In the genomic region with DNA sequence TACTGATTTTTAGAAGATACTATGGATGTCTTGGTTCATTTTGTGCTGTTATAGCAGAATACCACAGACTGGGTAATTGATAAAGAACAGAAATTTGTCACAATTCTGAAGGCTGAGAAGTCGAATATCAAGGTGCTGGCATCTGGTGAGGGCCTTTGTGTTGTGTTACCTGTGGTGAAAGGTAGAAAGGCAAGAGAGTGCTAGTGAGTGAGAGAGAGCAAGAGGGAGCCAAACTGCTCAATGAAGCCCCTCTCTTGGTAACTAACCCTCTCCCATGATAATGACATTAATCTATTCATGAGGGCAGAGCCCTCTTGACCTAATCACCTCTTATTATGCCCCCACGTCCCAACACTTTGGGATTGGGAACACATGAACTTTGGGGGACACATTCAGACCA, we compare ENCODE assay signal across 23 cellular contexts. TPM values are rescaled to one million over a fixed set of nuclear protein-coding genes. Genes with fewer than 3 reads are reported as not detected.
DNase-seq lines count a peak whose midpoint lies in the region; ATAC-seq and TF ChIP-seq lines count a peak whose summit lies in the region.
"Had no signal": no experiment of that assay in that cellular context is flagged by ENCODE, and none has a peak within 500 bp of the region (broad histone marks: within the 10 kb centered on the region; RNA-seq: fewer than 3 reads in every experiment).

No MANE protein-coding gene starts in this region.

- H3K36me3 ChIP-seq in CD4-positive, alpha-beta memory T cell (ENCODE audit: insufficient read depth, low read length) = no peaks in the 10 kb centered on the region
- peaks cover 0 to 30% (median 9%) of the 10 kb centered on the region in 4 donors for H3K36me3 ChIP-seq in transverse colon

- WGBS in transverse colon (ENCODE audit: low coverage in 1 of 2), 2 donors = 92 to 100% methylated on average over 2 of the region's 2 CpGs

- H3K36me3 Mint-ChIP-seq in CD14-positive monocyte (peaks cover 67 to 77% of the 10 kb centered on the region in 2 donors), WTC11 (peaks cover 30% of the 10 kb centered on the region), memory B cell (peaks cover 38% of the 10 kb centered on the region)
- H3K36me3 Mint-ChIP-seq in CD4-positive, alpha-beta memory T cell = peaks cover 54 to 59% of the 10 kb centered on the region in 2 donors

- intact Hi-C loops in CD14-positive monocyte (cut with micrococcal nuclease) = no loop called here
- intact Hi-C loops in CD4-positive, alpha-beta memory T cell (cut with micrococcal nuclease) = no loop called here
- intact Hi-C loops in transverse colon (cut with DNase I; ENCODE audit: low total_unique reads) = no loop called here

- H3K4me1 Mint-ChIP-seq in CD14-positive monocyte (peaks cover 14% of the 10 kb centered on the region), WTC11 (peaks cover 24% of the 10 kb centered on the region), memory B cell (peaks cover 33% of the 10 kb centered on the region)
- H3K4me1 Mint-ChIP-seq in CD4-positive, alpha-beta memory T cell = peaks cover 18 to 36% (median 27%) of the 10 kb centered on the region in 4 donors

- POLR2A ChIA-PET in CD4-positive, alpha-beta memory T cell (lab: Charles Lee; ENCODE audit: partially characterized antibody) = no interaction called here
- POLR2A ChIA-PET in WTC11 (lab: Charles Lee) = no interaction called here

- H3K27ac ChIP-seq in CD4-positive, alpha-beta memory T cell (ENCODE audit: low read depth, low read length) = no peak overlapping the region
- no peak overlapping the region for H3K27ac ChIP-seq in transverse colon
- H3K27ac ChIP-seq: A549, SK-N-MC had no signal

- TF ChIP-seq POLR2A in transverse colon (IDR thresholded peaks at IDR 0.05) = no peak

- ATAC-seq in WTC11 = peak; percentile 65
- no peak for ATAC-seq in memory B cell (ENCODE audit: low read depth)
- ATAC-seq in GM21360 (IDR thresholded peaks at IDR 0.05; ENCODE audit: unreplicated experiment) = no peak
- no peak for ATAC-seq in activated CD4-positive, CD25-positive, alpha-beta regulatory T cell treated with anti-CD3 and anti-CD28 coated beads, Interleukin-2, amount 50 U/mL, for 24 hours
- ATAC-seq: A549, HepG2 had no signal

- H3K4me3 Mint-ChIP-seq in CD14-positive monocyte (no peak overlapping the region), WTC11 (no peak overlapping the region), memory B cell (no peak overlapping the region)
- no peak overlapping the region for H3K4me3 Mint-ChIP-seq in CD4-positive, alpha-beta memory T cell

- in situ Hi-C loops in transverse colon (cut with MboI; ENCODE audit: low pct_ligation_motif_present in 1 of 4, low pct_unique_long_range_greater_than_20kb in 1 of 4, low sequenced_read_pairs in 3 of 4) = no loop called here

- H3K9me3 ChIP-seq in CD4-positive, alpha-beta memory T cell (ENCODE audit: control insufficient read depth in 1 of 2, low read length in 2 of 2) = no peaks in the 10 kb centered on the region
- H3K9me3 ChIP-seq in transverse colon = no peaks in the 10 kb centered on the region
- H3K9me3 ChIP-seq: A549 had no signal

- H3K27me3 Mint-ChIP-seq in CD14-positive monocyte (ENCODE audit: low read depth in 3 of 3) (no peaks in the 10 kb centered on the region), WTC11 (ENCODE audit: low read depth) (no peaks in the 10 kb centered on the region), memory B cell (no peaks in the 10 kb centered on the region)
- H3K27me3 Mint-ChIP-seq in CD4-positive, alpha-beta memory T cell = no peaks in the 10 kb centered on the region

- peaks cover 11% of the 10 kb centered on the region for H3K4me1 ChIP-seq in CD4-positive, alpha-beta memory T cell (ENCODE audit: insufficient read depth, low read length)
- H3K4me1 ChIP-seq in transverse colon = peaks cover 0 to 6% (median 0%) of the 10 kb centered on the region in 4 donors

- no peak for TF ChIP-seq EP300 in transverse colon (IDR thresholded peaks at IDR 0.05; ENCODE audit: low read depth)

- CTCF ChIA-PET in CD4-positive, alpha-beta memory T cell (lab: Charles Lee; ENCODE audit: partially characterized antibody) = no interaction called here
- CTCF ChIA-PET in WTC11 (lab: Charles Lee) = no interaction called here

- no peak for DNase-seq in CD14-positive monocyte (ENCODE audit: low spot score)
- DNase-seq in CD4-positive, alpha-beta memory T cell = no peak
- DNase-seq in WTC11 (ENCODE audit: low spot score) = no peak
- DNase-seq in memory B cell (ENCODE audit: low spot score in 2 of 2) = no peak
- no peak for DNase-seq in transverse colon
- DNase-seq: AML-193, C1 segment of cervical spinal cord, COR-L47, Karpas-422, NCI-H1092, NCI-H1417 treated with DMSO at 0.1 percent for 48 hours, NCI-H1694 treated with DMSO at 0.1 percent for 48 hours, NCI-H2081 treated with DMSO at 0.1 percent for 48 hours, NCI-H2171, NCI-H226, NCI-H510A treated with DMSO at 0.1 percent for 48 hours, NCI-H748 treated with DMSO at 0.1 percent for 48 hours, SIG-M5 had no signal

- H3K4me3 ChIP-seq in CD4-positive, alpha-beta memory T cell (ENCODE audit: low read length in 2 of 2) = no peak overlapping the region
- no peak overlapping the region for H3K4me3 ChIP-seq in transverse colon
- H3K4me3 ChIP-seq: A549, SK-N-MC had no signal

- H3K27ac Mint-ChIP-seq in CD14-positive monocyte (peak overlapping the region in 5 of 7 donors; percentile 1 to 74 (median 33)), WTC11 (no peak overlapping the region), memory B cell (peak overlapping the region; percentile 7)
- peak overlapping the region in 4 of 7 donors; percentile 3 to 22 (median 14) for H3K27ac Mint-ChIP-seq in CD4-positive, alpha-beta memory T cell

- H3K9me3 Mint-ChIP-seq in CD14-positive monocyte (no peaks in the 10 kb centered on the region), WTC11 (no peaks in the 10 kb centered on the region), memory B cell (no peaks in the 10 kb centered on the region)
- no peaks in the 10 kb centered on the region for H3K9me3 Mint-ChIP-seq in CD4-positive, alpha-beta memory T cell

- TF ChIP-seq CTCF in CD14-positive monocyte (IDR thresholded peaks at IDR 0.05) (no peak), WTC11 (IDR thresholded peaks at IDR 0.05) (no peak), transverse colon (IDR thresholded peaks at IDR 0.05) (no peak)

- H3K27me3 ChIP-seq in CD4-positive, alpha-beta memory T cell (ENCODE audit: insufficient read depth, low read length) = no peaks in the 10 kb centered on the region
- H3K27me3 ChIP-seq in transverse colon = no peaks in the 10 kb centered on the region

TF ChIP-seq in WTC11, 78 proteins besides CTCF, POLR2A, EP300 and RAD21 (continues in another document):
- TF ChIP-seq PRRX2 (CRISPR knock-in tag; IDR thresholded peaks at IDR 0.05) (no peak), ZNF219 (CRISPR knock-in tag; IDR thresholded peaks at IDR 0.05; ENCODE audit: borderline replicate concordance) (no peak), USF2 (CRISPR knock-in tag; IDR thresholded peaks at IDR 0.05) (no peak), HMGXB4 (CRISPR knock-in tag; IDR thresholded peaks at IDR 0.05) (no peak), ZSCAN18 (CRISPR knock-in tag; IDR thresholded peaks at IDR 0.05) (no peak)
- TF ChIP-seq, protein P1, sequence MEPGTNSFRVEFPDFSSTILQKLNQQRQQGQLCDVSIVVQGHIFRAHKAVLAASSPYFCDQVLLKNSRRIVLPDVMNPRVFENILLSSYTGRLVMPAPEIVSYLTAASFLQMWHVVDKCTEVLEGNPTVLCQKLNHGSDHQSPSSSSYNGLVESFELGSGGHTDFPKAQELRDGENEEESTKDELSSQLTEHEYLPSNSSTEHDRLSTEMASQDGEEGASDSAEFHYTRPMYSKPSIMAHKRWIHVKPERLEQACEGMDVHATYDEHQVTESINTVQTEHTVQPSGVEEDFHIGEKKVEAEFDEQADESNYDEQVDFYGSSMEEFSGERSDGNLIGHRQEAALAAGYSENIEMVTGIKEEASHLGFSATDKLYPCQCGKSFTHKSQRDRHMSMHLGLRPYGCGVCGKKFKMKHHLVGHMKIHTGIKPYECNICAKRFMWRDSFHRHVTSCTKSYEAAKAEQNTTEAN (CRISPR knock-in tag; IDR thresholded peaks at IDR 0.05) = no peak

RNA-seq across cellular contexts. Expression of gene PDCD6IP, which starts 31.3 kb away (rescaled TPM):
- 100 to 1,000 TPM in 1 of 2 donors, 10 to 100 TPM in 1; 90.2 to 100 TPM for polyA plus RNA-seq in CD14-positive monocyte
- 100 to 1,000 TPM; 222 to 237 TPM for total RNA-seq in CD4-positive, alpha-beta memory T cell
- polyA plus RNA-seq in CD4-positive, alpha-beta memory T cell = 10 to 100 TPM; 59.2 to 81.5 TPM
- 142 to 173 TPM (median 145 TPM) in 3 replicates for total RNA-seq in WTC11 (2021)
- total RNA-seq in transverse colon = 100 to 1,000 TPM in 3 of 4 donors, 10 to 100 TPM in 1; 89.0 to 523 (median 372) TPM
